In genomic region chr19:38557205-38557799, GRCh38 we compare ENCODE assay signal across 1 cellular context.
TF ChIP-seq lines count a peak whose summit lies in the region.

No MANE protein-coding gene starts in this region.

TF ChIP-seq in K562, 482 proteins besides CTCF, POLR2A, EP300 and RAD21 (continued from another document and continues in another):
- TF ChIP-seq ZNF217 (CRISPR knock-in tag; IDR thresholded peaks at IDR 0.05) (no peak), DPF2 (IDR thresholded peaks at IDR 0.05) (peak; percentile 95), ZBTB8A (IDR thresholded peaks at IDR 0.05; ENCODE audit: partially characterized antibody) (no peak), MGA (IDR thresholded peaks at IDR 0.05) (0 out of 2 replicates have a peak, but pooled peaks have one; percentile 9), ZNF766 (CRISPR knock-in tag; conservative IDR thresholded peaks at IDR 0.05) (peak; percentile 46; the same call in 1 of the 2 replicates), GABPB1 (CRISPR knock-in tag; IDR thresholded peaks at IDR 0.05) (peak; percentile 67), UBTF (IDR thresholded peaks at IDR 0.05; ENCODE audit: borderline replicate concordance in 1 of 2, low read depth in 2 of 2, low read length in 2 of 2) (peak in 1 of 2 experiments; percentile 68; a peak in 2 of 4 replicates), DNMT1 (IDR thresholded peaks at IDR 0.05) (0 out of 2 replicates have a peak, but pooled peaks have one; percentile 15), RNF2 (IDR thresholded peaks at IDR 0.05) (peak; percentile 65; the same call in 1 of the 2 replicates), GATAD2A (IDR thresholded peaks at IDR 0.05) (no peak), SRSF3 (IDR thresholded peaks at IDR 0.05; ENCODE audit: insufficient read depth, low read length) (no peak), NR2F6 (CRISPR knock-in tag; IDR thresholded peaks at IDR 0.05) (no peak), BCOR (IDR thresholded peaks at IDR 0.05) (peak; percentile 79), ETV1 (tag; conservative IDR thresholded peaks at IDR 0.05; ENCODE audit: low read depth) (0 out of 2 replicates have a peak, but pooled peaks have one; percentile 48), THAP12 (CRISPR knock-in tag; IDR thresholded peaks at IDR 0.05) (no peak), STAT5A (IDR thresholded peaks at IDR 0.05; ENCODE audit: borderline replicate concordance, low read length) (peak; percentile 48; the same call in 1 of the 2 replicates), ELF2 (CRISPR knock-in tag; IDR thresholded peaks at IDR 0.05) (no peak), CREBBP (IDR thresholded peaks at IDR 0.05; ENCODE audit: low read depth, low read length) (no peak), ZNF76 (CRISPR knock-in tag; IDR thresholded peaks at IDR 0.05; ENCODE audit: borderline replicate concordance) (no peak), NR3C1 (CRISPR knock-in tag; IDR thresholded peaks at IDR 0.05) (no peak), CREB1 (IDR thresholded peaks at IDR 0.05) (0 out of 2 replicates have a peak, but pooled peaks have one; percentile 19), CREB1 (CRISPR knock-in tag; IDR thresholded peaks at IDR 0.05) (no peak; the same call in 1 of the 2 replicates), PTTG1 (tag; IDR thresholded peaks at IDR 0.05; ENCODE audit: low read depth) (no peak), ATF1 (CRISPR knock-in tag; IDR thresholded peaks at IDR 0.05) (no peak), ATF1 (tag; IDR thresholded peaks at IDR 0.05) (peak; percentile 54), CSDE1 (IDR thresholded peaks at IDR 0.05) (no peak), STAT6 (CRISPR knock-in tag; IDR thresholded peaks at IDR 0.05) (0 out of 2 replicates have a peak, but pooled peaks have one; percentile 23), MNT (conservative IDR thresholded peaks at IDR 0.05) (0 out of 4 replicates have a peak, but pooled peaks of 1 of the 2 experiments have one; percentile 30), MITF (IDR thresholded peaks at IDR 0.05) (peak; percentile 14; the same call in 1 of the 2 replicates), E4F1 (CRISPR knock-in tag; IDR thresholded peaks at IDR 0.05; ENCODE audit: borderline replicate concordance) (no peak), SMAD4 (CRISPR knock-in tag; conservative IDR thresholded peaks at IDR 0.05) (0 out of 2 replicates have a peak, but pooled peaks have one; percentile 55), TBP (optimal IDR thresholded peaks at IDR 0.05; ENCODE audit: low read depth, low read length) (peak; percentile 22)
